In genomic region chr2:174868916-174869315, GRCh38 we compare ENCODE assay signal across 14 cellular contexts.
"Had no signal": no experiment of that assay in that cellular context is flagged by ENCODE, and none has a peak within 500 bp of the region (broad histone marks: within the 10 kb centered on the region; RNA-seq: fewer than 3 reads in every experiment).

No MANE protein-coding gene starts in this region.

- H3K27ac Mint-ChIP-seq: activated CD8-positive, alpha-beta T cell treated with anti-CD3 and anti-CD28 coated beads, Interleukin-2, amount 10 ng/mL, durations not matched to agents 7 days and 5 days; activated T-helper 1 cell treated with anti-CD3 and anti-CD28 coated beads, Interleukin-12 subunit alpha, Interleukin-12 subunit beta, Interleukin-2, Interleukin-4 antibody, amounts not matched to agents 30 ng/mL and 10 ng/mL and 1 ng/mL, durations not matched to agents 14 hours and 24 hours and 36 hours; stimulated activated naive CD8-positive, alpha-beta T cell treated with anti-CD3 and anti-CD28 coated beads, Interleukin-15, amount 100 ng/mL, for 72 hours had no signal

- H3K4me1 ChIP-seq: foreskin keratinocyte, left lung, testis had no signal

- H3K4me3 Mint-ChIP-seq: activated CD8-positive, alpha-beta T cell treated with anti-CD3 and anti-CD28 coated beads, Interleukin-2, amount 10 ng/mL, durations not matched to agents 7 days and 5 days; activated T-helper 1 cell treated with anti-CD3 and anti-CD28 coated beads, Interleukin-12 subunit alpha, Interleukin-12 subunit beta, Interleukin-2, Interleukin-4 antibody, amounts not matched to agents 30 ng/mL and 10 ng/mL and 1 ng/mL, durations not matched to agents 14 hours and 24 hours and 36 hours; neural crest cell; stimulated activated naive CD8-positive, alpha-beta T cell treated with anti-CD3 and anti-CD28 coated beads, Interleukin-15, amount 100 ng/mL, for 72 hours had no signal

- H3K9me3 ChIP-seq: left lung, ovary, testis had no signal

- H3K27ac ChIP-seq: foreskin keratinocyte, left lung, ovary, testis had no signal

- H3K4me3 ChIP-seq: cardiac muscle cell, left lung, ovary, testis had no signal

- H3K27me3 ChIP-seq: cardiac muscle cell, foreskin keratinocyte, left lung, ovary, testis had no signal

- H3K36me3 ChIP-seq: cardiac muscle cell, left lung, ovary had no signal

- H3K9me3 Mint-ChIP-seq: activated T-helper 1 cell treated with anti-CD3 and anti-CD28 coated beads, Interleukin-12 subunit alpha, Interleukin-12 subunit beta, Interleukin-2, Interleukin-4 antibody, amounts not matched to agents 30 ng/mL and 10 ng/mL and 1 ng/mL, durations not matched to agents 14 hours and 24 hours and 36 hours; neural crest cell; stimulated activated naive CD8-positive, alpha-beta T cell treated with anti-CD3 and anti-CD28 coated beads, Interleukin-15, amount 100 ng/mL, for 72 hours had no signal

- H3K4me1 Mint-ChIP-seq: stimulated activated naive CD8-positive, alpha-beta T cell treated with anti-CD3 and anti-CD28 coated beads, Interleukin-15, amount 100 ng/mL, for 72 hours had no signal

- H3K27me3 Mint-ChIP-seq: stimulated activated naive CD8-positive, alpha-beta T cell treated with anti-CD3 and anti-CD28 coated beads, Interleukin-15, amount 100 ng/mL, for 72 hours had no signal

- DNase-seq: activated CD4-positive, alpha-beta T cell treated with anti-CD3 and anti-CD28 coated beads for 4 hours; activated CD8-positive, alpha-beta T cell treated with anti-CD3 and anti-CD28 coated beads, Interleukin-2, amount 10 ng/mL, durations not matched to agents 7 days and 5 days; activated naive CD4-positive, alpha-beta T cell; foreskin keratinocyte; left lung; mesendoderm; ovary; stimulated activated CD4-positive, alpha-beta T cell treated with anti-CD3 and anti-CD28 coated beads, Interleukin-15, amount 100 ng/mL, for 24 hours; stimulated activated CD4-positive, alpha-beta T cell treated with anti-CD3 and anti-CD28 coated beads, Interleukin-4, amount 100 ng/mL, for 4 hours; stimulated activated naive CD8-positive, alpha-beta T cell treated with anti-CD3 and anti-CD28 coated beads, Interleukin-15, amount 100 ng/mL, for 72 hours; testis had no signal
